Comparison of ENCODE assay signal across 12 cellular contexts in genomic region chr7:139661043-139661440, GRCh38.
DNase-seq lines count a peak whose midpoint lies in the region; ATAC-seq and TF ChIP-seq lines count a peak whose summit lies in the region.
"Had no signal": no experiment of that assay in that cellular context is flagged by ENCODE, and none has a peak within 500 bp of the region (broad histone marks: within the 10 kb centered on the region; RNA-seq: fewer than 3 reads in every experiment).

No MANE protein-coding gene starts in this region.

- H3K27me3 ChIP-seq in BLaER1 (no peaks in the 10 kb centered on the region), SJCRH30 (no peaks in the 10 kb centered on the region)

- H3K4me3 Mint-ChIP-seq in nephron (no peak overlapping the region), HFFc6 (no peak overlapping the region)

- H3K4me2 ChIP-seq in BLaER1 = peak overlapping the region; percentile 22; the same call in 1 of the 2 replicates

- H4K20me1 ChIP-seq in BLaER1 = no peaks in the 10 kb centered on the region

- H3K36me3 ChIP-seq in BLaER1 (peaks cover 50% of the 10 kb centered on the region), SJCRH30 (no peaks in the 10 kb centered on the region)

- no peak overlapping the region for H3K4me3 ChIP-seq in BLaER1
- no peak overlapping the region for H3K4me3 ChIP-seq in SJCRH30

- H3K36me3 Mint-ChIP-seq in nephron (ENCODE audit: low read depth) (peaks cover 49% of the 10 kb centered on the region), HFFc6 (ENCODE audit: low read depth) (peaks cover 12% of the 10 kb centered on the region)

- no peak for TF ChIP-seq CTCF in nephron (IDR thresholded peaks at IDR 0.05; ENCODE audit: unreplicated experiment in 3 of 3)
- TF ChIP-seq CTCF in HFFc6 (IDR thresholded peaks at IDR 0.05) = no peak

- H3K9me3 Mint-ChIP-seq in nephron (no peaks in the 10 kb centered on the region), HFFc6 (no peaks in the 10 kb centered on the region)

- H3K4me1 Mint-ChIP-seq in nephron (peaks cover 65% of the 10 kb centered on the region), HFFc6 (ENCODE audit: low read depth) (peaks cover 15% of the 10 kb centered on the region)

- no peaks in the 10 kb centered on the region for H3K9me3 ChIP-seq in BLaER1
- no peaks in the 10 kb centered on the region for H3K9me3 ChIP-seq in SJCRH30 (replicated peaks)

- peak; percentile 51 for ATAC-seq in esophagus mucosa

- H3K27ac Mint-ChIP-seq in nephron (peak overlapping the region; percentile 50 to 88 (median 78)), HFFc6 (no peak overlapping the region)

- H3K27ac ChIP-seq in BLaER1 (no peak overlapping the region), SJCRH30 (no peak overlapping the region)

- no peaks in the 10 kb centered on the region for H3K27me3 Mint-ChIP-seq in nephron (ENCODE audit: low read depth)
- H3K27me3 Mint-ChIP-seq in HFFc6 (ENCODE audit: insufficient read depth) = peaks cover 2% of the 10 kb centered on the region

- DNase-seq in NCI-H524 (lab: John Stamatoyannopoulos, UW) (peak; percentile 49 to 86), SJCRH30 (no peak), NCI-H345 (lab: John Stamatoyannopoulos, UW) (no peak), HFFc6 (no peak)
- no peak for DNase-seq in activated CD4-positive, alpha-beta T cell treated with anti-CD3 and anti-CD28 coated beads for 1 hour
- DNase-seq: activated CD4-positive, CD25-positive, alpha-beta regulatory T cell; effector memory CD4-positive, alpha-beta T cell; Kasumi-1; NCI-H748 treated with DMSO at 0.1 percent for 48 hours had no signal

- peaks cover 25% of the 10 kb centered on the region for H3K4me1 ChIP-seq in BLaER1
- H3K4me1 ChIP-seq in SJCRH30 = no peaks in the 10 kb centered on the region

- H3K9ac ChIP-seq in BLaER1 = no peak overlapping the region

Comparison
In these comparisons a context has a peak if more than half of its experiments do, and no peak if none do; other contexts are left out.
1. DNase-seq: peak in NCI-H524 (2 of 2); none in activated CD4-positive, alpha-beta T cell treated with anti-CD3 and anti-CD28 coated beads for 1 hour (single experiment), SJCRH30 (0 of 2), NCI-H345 (single experiment) and HFFc6 (single experiment).